Comparison of ENCODE assay signal across 21 cellular contexts in the genomic region with DNA sequence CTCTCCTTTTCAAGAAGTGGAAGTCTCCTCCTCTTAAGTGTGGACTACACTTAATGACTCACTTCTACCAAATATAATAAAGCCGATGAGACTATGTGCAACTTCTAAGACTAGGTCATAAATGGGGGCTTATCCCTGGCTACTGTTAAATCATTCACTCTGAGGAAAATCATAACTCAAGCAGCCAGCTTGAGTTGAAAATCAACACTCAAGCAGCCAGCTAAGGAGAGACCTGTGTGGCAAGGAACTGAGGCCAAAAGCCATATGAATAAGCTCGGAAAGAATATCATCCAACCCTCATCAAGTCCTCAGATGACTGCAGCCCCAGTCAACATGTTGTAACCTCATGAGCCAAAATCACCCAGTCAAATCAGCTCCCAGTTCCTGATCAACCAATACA. TPM values are rescaled to one million over a fixed set of nuclear protein-coding genes. Genes with fewer than 3 reads are reported as not detected.
DNase-seq lines count a peak whose midpoint lies in the region; ATAC-seq and TF ChIP-seq lines count a peak whose summit lies in the region.
"Had no signal": no experiment of that assay in that cellular context is flagged by ENCODE, and none has a peak within 500 bp of the region (broad histone marks: within the 10 kb centered on the region; RNA-seq: fewer than 3 reads in every experiment).

No MANE protein-coding gene starts in this region.

- H3K27ac ChIP-seq in CD4-positive, alpha-beta T cell (ENCODE audit: low read depth, low read length) = no peak overlapping the region
- H3K27ac ChIP-seq in lung (ENCODE audit: low read depth in 1 of 2, low read length in 1 of 2) = no peak overlapping the region
- H3K27ac ChIP-seq: ascending aorta, coronary artery, RWPE1, spleen, suprapubic skin had no signal

- no peaks in the 10 kb centered on the region for H3K9me3 ChIP-seq in CD4-positive, alpha-beta T cell (ENCODE audit: control insufficient read depth, low read length)
- H3K9me3 ChIP-seq in MG63 (no peaks in the 10 kb centered on the region), lung (ENCODE audit: control insufficient read depth in 2 of 2, insufficient read depth in 1 of 2, low read length in 1 of 2) (no peaks in the 10 kb centered on the region)
- H3K9me3 ChIP-seq: ascending aorta, spleen, suprapubic skin had no signal

- H3K27me3 ChIP-seq in CD4-positive, alpha-beta T cell (ENCODE audit: control insufficient read depth, insufficient read depth, low read length) = no peaks in the 10 kb centered on the region
- H3K27me3 ChIP-seq in MG63 = no peaks in the 10 kb centered on the region
- no peaks in the 10 kb centered on the region for H3K27me3 ChIP-seq in lung (ENCODE audit: control insufficient read depth, insufficient read depth)
- H3K27me3 ChIP-seq: ascending aorta, spleen, suprapubic skin had no signal

- H3K27me3 Mint-ChIP-seq in CD4-positive, alpha-beta T cell = no peaks in the 10 kb centered on the region
- H3K27me3 Mint-ChIP-seq in central memory CD8-positive, alpha-beta T cell = no peaks in the 10 kb centered on the region
- no peaks in the 10 kb centered on the region for H3K27me3 Mint-ChIP-seq in progenitor cell of endocrine pancreas
- H3K27me3 Mint-ChIP-seq: CD4-positive, CD25-positive, alpha-beta regulatory T cell had no signal

- no peak for DNase-seq in CD4-positive, alpha-beta T cell
- peak; percentile 26 for DNase-seq in MG63
- no peak for DNase-seq in central memory CD8-positive, alpha-beta T cell (ENCODE audit: low spot score in 2 of 2)
- DNase-seq in lung (ENCODE audit: low spot score) = no peak
- no peak for DNase-seq in SHP77 (lab: John Stamatoyannopoulos, UW)
- DNase-seq in activated gamma-delta T cell treated with Interleukin-2 at 50 U/mL for 16 hours = no peak
- no peak for DNase-seq in progenitor cell of endocrine pancreas (ENCODE audit: low spot score, unreplicated experiment)
- DNase-seq: ACHN; activated CD4-positive, alpha-beta T cell treated with anti-CD3 and anti-CD28 coated beads, Interleukin-2, amount 50 U/mL, for 1 hour; activated CD8-positive, alpha-beta memory T cell treated with anti-CD3 and anti-CD28 coated beads, Interleukin-2, amount 50 U/mL, for 48 hours; activated effector memory CD4-positive, alpha-beta T cell treated with anti-CD3 and anti-CD28 coated beads, Interleukin-2, amount 50 U/mL, for 16 hours; CD4-positive, CD25-positive, alpha-beta regulatory T cell; GF-D8; H9; spleen had no signal

- peak overlapping the region; percentile 59 for H3K27ac Mint-ChIP-seq in CD4-positive, alpha-beta T cell
- H3K27ac Mint-ChIP-seq in central memory CD8-positive, alpha-beta T cell (ENCODE audit: low read depth) = peak overlapping the region; percentile 16
- H3K27ac Mint-ChIP-seq in progenitor cell of endocrine pancreas = no peak overlapping the region
- H3K27ac Mint-ChIP-seq: CD4-positive, CD25-positive, alpha-beta regulatory T cell had no signal

- H3K36me3 ChIP-seq in MG63 (peaks cover 73% of the 10 kb centered on the region), lung (ENCODE audit: control insufficient read depth in 2 of 2, insufficient read depth in 2 of 2, low read length in 2 of 2) (peaks cover 14 to 30% of the 10 kb centered on the region in 2 donors)

- WGBS in lung, 2 donors = 78 to 84% methylated on average over 2 of the region's 2 CpGs

- H3K4me3 ChIP-seq in MG63 (no peak overlapping the region), lung (no peak overlapping the region)
- H3K4me3 ChIP-seq: ascending aorta, coronary artery, spleen, suprapubic skin had no signal

- CTCF ChIA-PET in CD4-positive, alpha-beta T cell (lab: Charles Lee) = no interaction called here

- peaks cover 10% of the 10 kb centered on the region for H3K4me1 Mint-ChIP-seq in CD4-positive, alpha-beta T cell (ENCODE audit: low read depth)
- peaks cover 15% of the 10 kb centered on the region for H3K4me1 Mint-ChIP-seq in central memory CD8-positive, alpha-beta T cell
- no peaks in the 10 kb centered on the region for H3K4me1 Mint-ChIP-seq in progenitor cell of endocrine pancreas (ENCODE audit: low read depth)
- H3K4me1 Mint-ChIP-seq: H9, neural crest cell had no signal

- TF ChIP-seq CTCF in CD4-positive, alpha-beta T cell (IDR thresholded peaks at IDR 0.05) = no peak
- no peak for TF ChIP-seq CTCF in lung (IDR thresholded peaks at IDR 0.05; ENCODE audit: control extremely low read depth, extremely low read depth)
- TF ChIP-seq CTCF in progenitor cell of endocrine pancreas (IDR thresholded peaks at IDR 0.05; ENCODE audit: unreplicated experiment) = no peak

- POLR2A ChIA-PET in CD4-positive, alpha-beta T cell (lab: Charles Lee) = no interaction called here

- no peaks in the 10 kb centered on the region for H3K9me3 Mint-ChIP-seq in CD4-positive, alpha-beta T cell
- no peaks in the 10 kb centered on the region for H3K9me3 Mint-ChIP-seq in central memory CD8-positive, alpha-beta T cell
- H3K9me3 Mint-ChIP-seq in progenitor cell of endocrine pancreas (ENCODE audit: low read depth) = no peaks in the 10 kb centered on the region
- H3K9me3 Mint-ChIP-seq: CD4-positive, CD25-positive, alpha-beta regulatory T cell; H9; neural crest cell had no signal

- peaks cover 94% of the 10 kb centered on the region for H3K36me3 Mint-ChIP-seq in CD4-positive, alpha-beta T cell (ENCODE audit: low read depth)
- H3K36me3 Mint-ChIP-seq in central memory CD8-positive, alpha-beta T cell (ENCODE audit: insufficient read depth) = peaks cover 50% of the 10 kb centered on the region
- peaks cover 26% of the 10 kb centered on the region for H3K36me3 Mint-ChIP-seq in progenitor cell of endocrine pancreas (ENCODE audit: insufficient read depth)

- intact Hi-C loops in CD4-positive, alpha-beta T cell (cut with DNase I, micrococcal nuclease) = no loop called here

- H3K4me1 ChIP-seq in lung (ENCODE audit: control insufficient read depth in 2 of 2, insufficient read depth in 2 of 2, low read length in 2 of 2) = no peaks in the 10 kb centered on the region
- H3K4me1 ChIP-seq: ascending aorta, spleen, suprapubic skin had no signal

- no peak for ATAC-seq in CD4-positive, alpha-beta T cell (ENCODE audit: poor library complexity)
- ATAC-seq in central memory CD8-positive, alpha-beta T cell (replicated peaks; ENCODE audit: extremely low read depth, poor library complexity, severe bottlenecking) = no peak
- ATAC-seq in lung (ENCODE audit: insufficient read depth, low FRiP score) = peak; percentile 77
- ATAC-seq in GM18907 (IDR thresholded peaks at IDR 0.05; ENCODE audit: unreplicated experiment) = no peak

- no peak overlapping the region for H3K4me3 Mint-ChIP-seq in CD4-positive, alpha-beta T cell
- H3K4me3 Mint-ChIP-seq in central memory CD8-positive, alpha-beta T cell = no peak overlapping the region
- no peak overlapping the region for H3K4me3 Mint-ChIP-seq in progenitor cell of endocrine pancreas (ENCODE audit: low read depth)
- H3K4me3 Mint-ChIP-seq: CD4-positive, CD25-positive, alpha-beta regulatory T cell; H9; neural crest cell had no signal

RNA-seq across cellular contexts. Expression of gene PSMG1, which starts 49.7 kb away (rescaled TPM):
- total RNA-seq in CD4-positive, alpha-beta T cell = 1 to 10 TPM; 7.8 to 7.9 TPM
- 248 and 252 TPM in 2 replicates for total RNA-seq in MG63 (2014; rRNA removed; shearing (Covaris generic); ENCODE audit: low replicate concordance)
- total RNA-seq in lung (10 to 100 TPM; 17.9 to 28.5 TPM), progenitor cell of endocrine pancreas (35.0 and 39.7 TPM in 2 replicates)
- 10 to 100 TPM; 40.5 to 62.0 TPM for polyA plus RNA-seq in lung
